ENCODE assay signal across 14 cellular contexts in the genomic region with DNA sequence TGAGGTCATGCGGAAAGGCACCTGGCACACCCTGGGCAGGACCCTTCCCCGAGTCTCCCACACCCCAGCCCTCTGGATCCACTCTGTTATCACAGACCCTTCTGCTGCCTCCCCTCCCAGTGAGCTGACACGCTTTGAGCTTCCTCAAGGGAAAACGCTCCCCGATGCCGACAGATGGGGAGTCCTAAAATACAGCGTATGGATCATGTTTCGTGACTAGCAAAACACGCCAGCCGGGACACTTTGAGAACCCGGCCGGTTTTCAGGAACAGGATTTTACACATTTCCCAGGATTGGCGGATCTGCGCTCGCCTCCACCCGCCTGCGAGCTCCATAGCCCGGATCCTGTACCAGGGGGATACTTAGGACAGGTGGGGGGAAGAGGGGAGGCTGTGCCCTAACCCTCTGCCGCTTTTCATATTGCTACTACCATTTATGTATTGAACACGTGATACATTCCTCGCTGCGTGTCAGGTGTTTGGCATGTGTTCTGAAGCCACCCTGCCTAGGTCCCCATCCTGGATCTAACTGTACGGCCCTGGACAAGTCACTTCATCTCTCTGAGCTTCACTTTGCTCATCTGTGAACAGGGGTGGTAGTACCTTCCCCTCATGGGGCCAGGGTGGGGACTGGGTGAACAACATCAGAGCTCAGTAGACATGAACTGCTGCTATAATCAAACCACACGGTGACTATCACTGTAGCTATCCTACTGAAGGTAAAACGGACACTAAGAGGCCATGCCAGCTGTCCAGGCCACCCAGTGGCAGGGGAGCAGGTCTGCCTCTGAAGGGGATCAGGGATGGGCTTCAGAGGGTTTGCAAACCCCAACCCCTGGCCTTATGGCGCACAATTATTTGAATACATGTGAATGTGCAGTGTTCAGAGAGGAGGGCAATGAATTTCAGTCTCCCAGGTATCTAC.
DNase-seq lines count a peak whose midpoint lies in the region; ATAC-seq and TF ChIP-seq lines count a peak whose summit lies in the region.
"Had no signal": no experiment of that assay in that cellular context is flagged by ENCODE, and none has a peak within 500 bp of the region (broad histone marks: within the 10 kb centered on the region; RNA-seq: fewer than 3 reads in every experiment).

No MANE protein-coding gene starts in this region.

- TF ChIP-seq CTCF in fibroblast of the aortic adventitia (IDR thresholded peaks at IDR 0.05; ENCODE audit: insufficient read depth, low read length) (peak; percentile 3), progenitor cell of endocrine pancreas (IDR thresholded peaks at IDR 0.05; ENCODE audit: unreplicated experiment) (no peak)

- no peaks in the 10 kb centered on the region for H3K9me3 Mint-ChIP-seq in progenitor cell of endocrine pancreas (ENCODE audit: low read depth)
- H3K9me3 Mint-ChIP-seq in activated CD4-positive, alpha-beta memory T cell treated with anti-CD3 and anti-CD28 coated beads, Interleukin-2, amount 10 ng/mL, durations not matched to agents 7 days and 5 days, result no peaks in the 10 kb centered on the region
- H3K9me3 Mint-ChIP-seq: CD4-positive, CD25-positive, alpha-beta regulatory T cell had no signal

- peaks cover 58% of the 10 kb centered on the region for H3K4me1 Mint-ChIP-seq in progenitor cell of endocrine pancreas (ENCODE audit: low read depth)
- peaks cover 9% of the 10 kb centered on the region for H3K4me1 Mint-ChIP-seq in activated CD4-positive, alpha-beta memory T cell treated with anti-CD3 and anti-CD28 coated beads, Interleukin-2, amount 10 ng/mL, durations not matched to agents 7 days and 5 days

- peak overlapping the region; percentile 93 for H3K27ac Mint-ChIP-seq in progenitor cell of endocrine pancreas
- no peak overlapping the region for H3K27ac Mint-ChIP-seq in activated CD4-positive, alpha-beta memory T cell treated with anti-CD3 and anti-CD28 coated beads, Interleukin-2, amount 10 ng/mL, durations not matched to agents 7 days and 5 days

- no peaks in the 10 kb centered on the region for H3K9me3 ChIP-seq in HUES64 (ENCODE audit: insufficient read depth, low read depth, low read length)
- H3K9me3 ChIP-seq: adrenal gland, thoracic aorta had no signal

- peak overlapping the region; percentile 77 for H3K27ac ChIP-seq in HUES64 (ENCODE audit: low read depth, low read length)
- H3K27ac ChIP-seq: PC-9, thoracic aorta had no signal

- peak; percentile 90 for DNase-seq in NCI-H82 (lab: John Stamatoyannopoulos, UW)
- no peak for DNase-seq in fibroblast of the aortic adventitia (ENCODE audit: low read depth)
- no peak for DNase-seq in progenitor cell of endocrine pancreas (ENCODE audit: low spot score, unreplicated experiment)
- no peak for DNase-seq in activated CD4-positive, alpha-beta memory T cell treated with anti-CD3 and anti-CD28 coated beads, Interleukin-2, amount 10 ng/mL, durations not matched to agents 7 days and 5 days
- DNase-seq: adrenal gland; CD4-positive, CD25-positive, alpha-beta regulatory T cell; dermis blood vessel endothelial cell; PC-9; small intestine had no signal

- H3K27me3 ChIP-seq in HUES64 (ENCODE audit: insufficient read depth, low read length), result no peaks in the 10 kb centered on the region
- H3K27me3 ChIP-seq: adrenal gland had no signal

- peaks cover 4% of the 10 kb centered on the region for H3K36me3 Mint-ChIP-seq in progenitor cell of endocrine pancreas (ENCODE audit: insufficient read depth)
- H3K36me3 Mint-ChIP-seq in activated CD4-positive, alpha-beta memory T cell treated with anti-CD3 and anti-CD28 coated beads, Interleukin-2, amount 10 ng/mL, durations not matched to agents 7 days and 5 days (ENCODE audit: low read depth), result no peaks in the 10 kb centered on the region

- 80% methylated on average over 26 of the region's 26 CpGs for WGBS in HUES64

- CTCF ChIA-PET in activated CD4-positive, alpha-beta memory T cell treated with anti-CD3 and anti-CD28 coated beads, Interleukin-2, amount 10 ng/mL, durations not matched to agents 7 days and 5 days (lab: Charles Lee), result no interaction called here

- H3K4me1 ChIP-seq in HUES64 (ENCODE audit: insufficient read depth, low read length), result peaks cover 39% of the 10 kb centered on the region

- no peaks in the 10 kb centered on the region for H3K27me3 Mint-ChIP-seq in progenitor cell of endocrine pancreas
- no peaks in the 10 kb centered on the region for H3K27me3 Mint-ChIP-seq in activated CD4-positive, alpha-beta memory T cell treated with anti-CD3 and anti-CD28 coated beads, Interleukin-2, amount 10 ng/mL, durations not matched to agents 7 days and 5 days
- H3K27me3 Mint-ChIP-seq: CD4-positive, CD25-positive, alpha-beta regulatory T cell had no signal

- H3K36me3 ChIP-seq in HUES64 (ENCODE audit: insufficient read depth, low read length), result peaks cover 12% of the 10 kb centered on the region; the same call in 1 of the 2 replicates
- H3K36me3 ChIP-seq: thoracic aorta had no signal

- ATAC-seq in HG03565 (IDR thresholded peaks at IDR 0.05; ENCODE audit: unreplicated experiment), result no peak
- no peak for ATAC-seq in GM19328 (IDR thresholded peaks at IDR 0.05; ENCODE audit: unreplicated experiment)
- ATAC-seq in GM18520 (IDR thresholded peaks at IDR 0.05; ENCODE audit: unreplicated experiment), result no peak

- no peak overlapping the region for H3K4me3 ChIP-seq in HUES64 (ENCODE audit: low read length)
- H3K4me3 ChIP-seq in fibroblast of the aortic adventitia (ENCODE audit: low read depth, low read length), result no peak overlapping the region
- H3K4me3 ChIP-seq: adrenal gland, PC-9, thoracic aorta had no signal

- H3K9ac ChIP-seq in HUES64 (ENCODE audit: low read depth, low read length), result peak overlapping the region; percentile 20; the same call in 1 of the 2 replicates

- H3K4me3 Mint-ChIP-seq in progenitor cell of endocrine pancreas (ENCODE audit: low read depth), result peak overlapping the region; percentile 37
- H3K4me3 Mint-ChIP-seq in activated CD4-positive, alpha-beta memory T cell treated with anti-CD3 and anti-CD28 coated beads, Interleukin-2, amount 10 ng/mL, durations not matched to agents 7 days and 5 days, result no peak overlapping the region
- H3K4me3 Mint-ChIP-seq: CD4-positive, CD25-positive, alpha-beta regulatory T cell had no signal

- POLR2A ChIA-PET in activated CD4-positive, alpha-beta memory T cell treated with anti-CD3 and anti-CD28 coated beads, Interleukin-2, amount 10 ng/mL, durations not matched to agents 7 days and 5 days (lab: Charles Lee), result no interaction called here
